Comparison of ENCODE assay signal across 19 cellular contexts in the genomic region with DNA sequence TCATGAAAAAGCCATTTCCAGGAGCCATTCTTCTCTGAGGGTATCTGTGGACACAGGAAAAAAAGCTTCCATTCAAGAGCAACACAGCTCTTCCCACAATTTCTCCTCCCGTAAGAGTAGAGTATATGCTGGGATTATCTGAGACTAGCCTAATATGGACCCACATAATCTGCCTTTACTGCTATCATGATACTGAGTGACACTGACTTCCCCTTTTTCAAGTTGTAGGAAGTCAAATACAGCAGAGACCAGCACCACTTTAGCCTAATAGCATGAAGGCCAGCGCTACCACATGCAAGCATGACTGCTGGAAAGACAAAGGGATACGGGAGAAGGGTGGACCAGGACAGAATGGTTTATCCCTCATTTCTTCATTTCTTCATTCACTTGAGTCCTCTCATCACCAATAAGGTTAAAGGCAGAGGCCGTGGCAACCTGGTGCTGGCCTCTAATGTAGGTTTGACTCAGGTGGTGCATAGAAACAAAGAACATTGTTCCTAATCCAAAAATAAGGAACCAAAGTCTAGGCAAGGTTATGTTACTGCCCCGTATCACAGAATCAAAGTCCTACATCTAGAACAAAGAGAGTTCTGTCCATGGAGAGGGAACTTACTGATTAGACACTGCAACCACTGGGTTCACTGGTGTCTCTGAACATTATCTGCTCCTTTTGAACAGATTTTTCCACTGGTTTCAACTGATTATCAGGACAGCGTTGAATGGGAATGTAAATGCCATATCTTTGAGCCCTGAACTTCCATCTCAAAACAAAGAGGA. TPM values are rescaled to one million over a fixed set of nuclear protein-coding genes. Genes with fewer than 3 reads are reported as not detected.
"Had no signal": no experiment of that assay in that cellular context is flagged by ENCODE, and none has a peak within 500 bp of the region (broad histone marks: within the 10 kb centered on the region; RNA-seq: fewer than 3 reads in every experiment).

No MANE protein-coding gene starts in this region.

- H3K4me3 ChIP-seq: ascending aorta, colonic mucosa, left lung, ovary, sigmoid colon, testis had no signal

- H3K9me3 ChIP-seq: ascending aorta, colonic mucosa, left lung, ovary, sigmoid colon, testis had no signal

- H3K27ac ChIP-seq: ascending aorta, colonic mucosa, left lung, ovary, sigmoid colon, testis had no signal

- H3K27me3 ChIP-seq: ascending aorta, colonic mucosa, left lung, ovary, sigmoid colon, testis had no signal

- H3K4me1 ChIP-seq: ascending aorta, colonic mucosa, left lung, sigmoid colon, testis had no signal

- ATAC-seq: activated T-cell treated with anti-CD3 and anti-CD28 coated beads, Interleukin-2, amount 50 U/mL, for 4 hours; left lung; stimulated activated memory B cell treated with anti-CD40 and anti-IgM and Interleukin-4, amounts not matched to agents 10 μg/mL and 1 μg/mL and 100 μg/mL, for 72 hours had no signal

- DNase-seq: activated CD4-positive, alpha-beta T cell treated with anti-CD3 and anti-CD28 coated beads, Interleukin-2, amount 50 U/mL, for 1 hour; activated CD4-positive, CD25-positive, alpha-beta regulatory T cell treated with anti-CD3 and anti-CD28 coated beads, Interleukin-2, amount 50 U/mL, for 72 hours; activated CD8-positive, alpha-beta memory T cell treated with anti-CD3 and anti-CD28 coated beads, Interleukin-2, amount 50 U/mL, for 4 hours; activated effector memory CD4-positive, alpha-beta T cell treated with anti-CD3 and anti-CD28 coated beads, Interleukin-2, amount 50 U/mL, for 16 hours; activated naive CD4-positive, alpha-beta T cell treated with anti-CD3 and anti-CD28 coated beads, Interleukin-2, amount 50 U/mL, for 16 hours; activated T-cell treated with anti-CD3 and anti-CD28 coated beads, Interleukin-2, amount 50 U/mL, for 4 hours; colonic mucosa; foreskin melanocyte; left lung; ovary; sigmoid colon; stimulated activated CD4-positive, alpha-beta T cell treated with anti-CD3 and anti-CD28 coated beads, Interleukin-4, amount 100 ng/mL, for 4 hours; testis had no signal

- H3K36me3 ChIP-seq: ascending aorta, colonic mucosa, left lung, ovary, sigmoid colon had no signal

RNA-seq across cellular contexts. Expression of a gene that starts 19.9 kb away (rescaled TPM):
- total RNA-seq: activated T-cell treated with anti-CD3 and anti-CD28 coated beads, Interleukin-2, amount 50 U/mL, for 4 hours; ascending aorta; colonic mucosa; epithelial cell of proximal tubule; kidney epithelial cell; left lung; lung microvascular endothelial cell; mononuclear cell; ovary; sigmoid colon; testis had no signal
- polyA plus RNA-seq: ovary, sigmoid colon had no signal

RNA-seq across cellular contexts. Expression of a gene that starts 26.1 kb away (rescaled TPM):
- total RNA-seq: activated T-cell treated with anti-CD3 and anti-CD28 coated beads, Interleukin-2, amount 50 U/mL, for 4 hours; ascending aorta; colonic mucosa; epithelial cell of proximal tubule; kidney epithelial cell; left lung; lung microvascular endothelial cell; ovary; sigmoid colon; testis had no signal
- polyA plus RNA-seq: ovary, sigmoid colon had no signal

RNA-seq across cellular contexts. Expression of a gene that starts 44.4 kb away (rescaled TPM):
- total RNA-seq: activated T-cell treated with anti-CD3 and anti-CD28 coated beads, Interleukin-2, amount 50 U/mL, for 4 hours; ascending aorta; colonic mucosa; epithelial cell of proximal tubule; kidney epithelial cell; left lung; lung microvascular endothelial cell; mononuclear cell; ovary; sigmoid colon; testis had no signal
- polyA plus RNA-seq: ovary, sigmoid colon had no signal

RNA-seq across cellular contexts. Expression of a gene that starts 59.0 kb away (rescaled TPM):
- total RNA-seq: activated T-cell treated with anti-CD3 and anti-CD28 coated beads, Interleukin-2, amount 50 U/mL, for 4 hours; ascending aorta; colonic mucosa; epithelial cell of proximal tubule; kidney epithelial cell; left lung; lung microvascular endothelial cell; mononuclear cell; ovary; sigmoid colon; testis had no signal
- polyA plus RNA-seq: ovary, sigmoid colon had no signal
